In genomic region chr19:41530761-41531301, GRCh38 we compare ENCODE assay signal across 8 cellular contexts. TPM values are rescaled to one million over a fixed set of nuclear protein-coding genes. Genes with fewer than 3 reads are reported as not detected.
A peak's percentile ranks its signal among the peaks of the same experiment; 100 is the strongest.
DNase-seq lines count a peak whose midpoint lies in the region; ATAC-seq and TF ChIP-seq lines count a peak whose summit lies in the region.

No MANE protein-coding gene starts in this region.

- DNase-seq in SK-N-SH, result no peak
- DNase-seq in activated CD4-positive, alpha-beta memory T cell treated with anti-CD3 and anti-CD28 coated beads for 36 hours, result no peak
- DNase-seq in heart left ventricle, result peak in 2 of 5 donors; percentile 39 to 46
- DNase-seq in stomach, result no peak
- DNase-seq in WTC11 (ENCODE audit: low spot score), result no peak
- no peak for DNase-seq in HT-29 (ENCODE audit: low spot score)
- no peak for DNase-seq in dedifferentiated amniotic fluid mesenchymal stem cell (ENCODE audit: extremely low spot score)

- H3K4me1 ChIP-seq in SK-N-SH (ENCODE audit: control insufficient read depth in 1 of 2, insufficient read depth in 2 of 2, low read depth in 1 of 2, low read length in 1 of 2) (no peaks in the 10 kb centered on the region), heart left ventricle (peaks cover 0 to 75% (median 11%) of the 10 kb centered on the region in 12 donors), stomach (peaks cover 0 to 11% (median 6%) of the 10 kb centered on the region in 4 donors)

- TF ChIP-seq EP300 in SK-N-SH (IDR thresholded peaks at IDR 0.05; ENCODE audit: borderline replicate concordance in 1 of 2, low read depth in 1 of 2, low read length in 1 of 2), result no peak
- TF ChIP-seq EP300 in stomach (IDR thresholded peaks at IDR 0.05), result no peak

- H3K4me2 ChIP-seq in SK-N-SH, result 0 out of 2 replicates have a peak overlapping the region, but pooled peaks have one; percentile 6

- no peaks in the 10 kb centered on the region for H3K9me3 ChIP-seq in SK-N-SH
- H3K9me3 ChIP-seq in heart left ventricle, result peaks cover 0 to 27% (median 4%) of the 10 kb centered on the region in 12 donors
- H3K9me3 ChIP-seq in stomach, result no peaks in the 10 kb centered on the region

- POLR2A ChIA-PET in SK-N-SH (lab: Yijun Ruan, JAX) (no interaction called here), WTC11 (lab: Charles Lee) (no interaction called here)
- POLR2A ChIA-PET in activated CD4-positive, alpha-beta memory T cell treated with anti-CD3 and anti-CD28 coated beads for 36 hours (lab: Charles Lee), result interaction anchor here (1.0 to 3.0 kb wide), 9 partner anchors 9 to 267 kb away, joined by 3 to 21 read pairs (median 3); partner anchors contain the start of genes DMAC2 and HNRNPUL1

- intact Hi-C loops in activated CD4-positive, alpha-beta memory T cell treated with anti-CD3 and anti-CD28 coated beads for 36 hours (cut with micrococcal nuclease), result loop anchor here (2.0 kb wide), 1 partner anchor 16 kb away; no protein-coding TSS in a partner anchor
- intact Hi-C loops in heart left ventricle (cut with DNase I) (loop anchor here in 1 of 10 donors (2.0 kb wide), 1 partner anchor 74 kb away; no protein-coding TSS in a partner anchor), stomach (cut with DNase I; ENCODE audit: low total_unique reads) (no loop called here)

- peak overlapping the region; percentile 24 for H3K27ac Mint-ChIP-seq in activated CD4-positive, alpha-beta memory T cell treated with anti-CD3 and anti-CD28 coated beads for 36 hours
- no peak overlapping the region for H3K27ac Mint-ChIP-seq in WTC11

- H3K9me2 ChIP-seq in SK-N-SH, result no peaks in the 10 kb centered on the region

- TF ChIP-seq RAD21 in SK-N-SH (IDR thresholded peaks at IDR 0.05; ENCODE audit: low read length), result no peak

- H3K27ac ChIP-seq in SK-N-SH (ENCODE audit: low read depth in 2 of 2, low read length in 1 of 2), result no peak overlapping the region
- H3K27ac ChIP-seq in heart left ventricle, result peak overlapping the region; percentile 63 to 97 (median 80)
- H3K27ac ChIP-seq in stomach, result peak overlapping the region in 4 of 5 donors; percentile 50 to 78 (median 69)

- peaks cover 6% of the 10 kb centered on the region for H3K27me3 Mint-ChIP-seq in activated CD4-positive, alpha-beta memory T cell treated with anti-CD3 and anti-CD28 coated beads for 36 hours
- peaks cover 56% of the 10 kb centered on the region for H3K27me3 Mint-ChIP-seq in WTC11 (ENCODE audit: low read depth)

- peaks cover 33% of the 10 kb centered on the region for H3K9me3 Mint-ChIP-seq in activated CD4-positive, alpha-beta memory T cell treated with anti-CD3 and anti-CD28 coated beads for 36 hours
- H3K9me3 Mint-ChIP-seq in WTC11, result peaks cover 35% of the 10 kb centered on the region

- no peaks in the 10 kb centered on the region for H3K79me2 ChIP-seq in SK-N-SH (ENCODE audit: insufficient read depth)

- no peaks in the 10 kb centered on the region for H3F3A ChIP-seq in SK-N-SH (replicated peaks; ENCODE audit: insufficient read depth)

- TF ChIP-seq POLR2A in heart left ventricle (IDR thresholded peaks at IDR 0.05) (no peak), stomach (IDR thresholded peaks at IDR 0.05) (no peak)

- no peak for ATAC-seq in SK-N-SH treated with all-trans-retinoic acid at 6 μM for 48 hours
- ATAC-seq in heart left ventricle, result peak; percentile 44 to 65 (median 61)
- no peak for ATAC-seq in WTC11

- H3K4me3 ChIP-seq in SK-N-SH (ENCODE audit: low read depth in 2 of 2, low read length in 1 of 2) (no peak overlapping the region), heart left ventricle (peak overlapping the region in 9 of 12 donors; percentile 3 to 48 (median 32)), stomach (peak overlapping the region in 1 of 4 donors; percentile 11)

- peaks cover 12% of the 10 kb centered on the region for H3K36me3 Mint-ChIP-seq in activated CD4-positive, alpha-beta memory T cell treated with anti-CD3 and anti-CD28 coated beads for 36 hours
- peaks cover 13% of the 10 kb centered on the region for H3K36me3 Mint-ChIP-seq in WTC11

- 31% methylated on average over 8 of the region's 8 CpGs for WGBS in SK-N-SH (ENCODE audit: low lambda C conversion rate)
- WGBS in heart left ventricle, 4 donors, result 39 to 51% (median 45%) methylated on average over 8 of the region's 8 CpGs
- WGBS in stomach, 5 donors, result 39 to 53% (median 45%) methylated on average over 8 of the region's 8 CpGs

- H4K20me1 ChIP-seq in SK-N-SH (ENCODE audit: insufficient read depth), result no peaks in the 10 kb centered on the region

- CTCF ChIA-PET in SK-N-SH (lab: Yijun Ruan, JAX), result interaction anchor here (1.0 to 2.0 kb wide), 3 partner anchors 40 to 82 kb away, joined by 3 to 7 read pairs (median 5); no protein-coding TSS in a partner anchor
- CTCF ChIA-PET in activated CD4-positive, alpha-beta memory T cell treated with anti-CD3 and anti-CD28 coated beads for 36 hours (lab: Charles Lee), result interaction anchor here (0.5 to 3.6 kb wide), 10 partner anchors 12 to 1225 kb away, joined by 3 to 21 read pairs (median 4); partner anchors contain the start of gene DMAC2
- CTCF ChIA-PET in WTC11 (lab: Charles Lee), result interaction anchor here (0.5 to 1.6 kb wide), 3 partner anchors 33 to 123 kb away, joined by 4 to 8 read pairs (median 5); partner anchors contain the start of gene DMAC2

- no peak overlapping the region for H3K9ac ChIP-seq in SK-N-SH

- H2AFZ ChIP-seq in SK-N-SH (ENCODE audit: low read depth), result no peak overlapping the region

- H3K27me3 ChIP-seq in SK-N-SH (ENCODE audit: insufficient read depth) (peaks cover 29% of the 10 kb centered on the region), heart left ventricle (peaks cover 0 to 7% (median 2%) of the 10 kb centered on the region in 9 donors), stomach (peaks cover 0 to 34% (median 3%) of the 10 kb centered on the region in 3 donors)

- H3K36me3 ChIP-seq in SK-N-SH (replicated peaks in 1 of 2; ENCODE audit: control insufficient read depth in 1 of 2, insufficient read depth in 2 of 2, low read length in 1 of 2), result no peaks in the 10 kb centered on the region
- no peaks in the 10 kb centered on the region for H3K36me3 ChIP-seq in heart left ventricle
- H3K36me3 ChIP-seq in stomach, result no peaks in the 10 kb centered on the region

- TF ChIP-seq CTCF in SK-N-SH (IDR thresholded peaks at IDR 0.05) (no peak), heart left ventricle (IDR thresholded peaks at IDR 0.05) (no peak), stomach (IDR thresholded peaks at IDR 0.05) (no peak), WTC11 (IDR thresholded peaks at IDR 0.05) (no peak)

- H3K4me1 Mint-ChIP-seq in activated CD4-positive, alpha-beta memory T cell treated with anti-CD3 and anti-CD28 coated beads for 36 hours (ENCODE audit: low read depth), result peaks cover 65% of the 10 kb centered on the region
- peaks cover 26% of the 10 kb centered on the region for H3K4me1 Mint-ChIP-seq in WTC11

- H3K4me3 Mint-ChIP-seq in activated CD4-positive, alpha-beta memory T cell treated with anti-CD3 and anti-CD28 coated beads for 36 hours, result peak overlapping the region; percentile 74
- no peak overlapping the region for H3K4me3 Mint-ChIP-seq in WTC11

TF ChIP-seq in SK-N-SH, 30 proteins besides CTCF, POLR2A, EP300 and RAD21 (continues in another document):
- TF ChIP-seq TAF1 (IDR thresholded peaks at IDR 0.05; ENCODE audit: borderline replicate concordance, low read depth, low read length) (no peak), FOXM1 (IDR thresholded peaks at IDR 0.05; ENCODE audit: low read depth) (no peak), SIN3A (IDR thresholded peaks at IDR 0.05; ENCODE audit: borderline replicate concordance, low read depth, low read length) (no peak), GATA2 (CRISPR knock-in tag; IDR thresholded peaks at IDR 0.05) (no peak), MAX (IDR thresholded peaks at IDR 0.05; ENCODE audit: low read depth) (no peak), RFX5 (IDR thresholded peaks at IDR 0.05; ENCODE audit: low read length) (no peak)

TF ChIP-seq in SK-N-SH treated with all-trans-retinoic acid at 6 μM for 48 hours, 23 proteins besides CTCF, POLR2A, EP300 and RAD21 (continues in another document):
- TF ChIP-seq CSDC2 (CRISPR knock-in tag; IDR thresholded peaks at IDR 0.05) (no peak), ZNF70 (CRISPR knock-in tag; IDR thresholded peaks at IDR 0.05) (no peak), GLIS3 (CRISPR knock-in tag; IDR thresholded peaks at IDR 0.05) (no peak)

TF ChIP-seq in WTC11, 78 proteins besides CTCF, POLR2A, EP300 and RAD21 (continues in another document):
- TF ChIP-seq HMGXB4 (CRISPR knock-in tag; IDR thresholded peaks at IDR 0.05) (no peak), GRHL2 (CRISPR knock-in tag; IDR thresholded peaks at IDR 0.05; ENCODE audit: insufficient replicate concordance, severe bottlenecking) (no peak), RORB (CRISPR knock-in tag; IDR thresholded peaks at IDR 0.05) (no peak)

RNA-seq across cellular contexts. Expression of gene CEACAM21, which starts 45.1 kb away (rescaled TPM):
- polyA plus RNA-seq in SK-N-SH (2012; rRNA removed), result not detected in 2 replicates
- polyA plus RNA-seq in SK-N-SH (2012; cell fraction: cytosol; rRNA removed), result not detected in 2 replicates
- not detected in 2 replicates for polyA plus RNA-seq in SK-N-SH (2012; cell fraction: nucleus; rRNA removed)
- total RNA-seq in activated CD4-positive, alpha-beta memory T cell treated with anti-CD3 and anti-CD28 coated beads for 36 hours, result 10 to 100 TPM; 40.8 to 40.9 TPM
- 1 to 10 TPM in 2 of 9 donors, under 1 TPM in 6, not detected in 1; 0.27 to 5.7 (median 0.66) TPM for total RNA-seq in heart left ventricle
- under 1 TPM in 1 of 2 donors, not detected in 1; 0.50 TPM for polyA plus RNA-seq in heart left ventricle
- 1 to 10 TPM in 1 of 5 donors, not detected in 4; 2.0 TPM for total RNA-seq in stomach
- 1 to 10 TPM in 1 of 3 donors, under 1 TPM in 1, not detected in 1; 0.63 to 6.1 TPM for polyA plus RNA-seq in stomach
- 0.35 to 0.55 TPM in 2 of 3 replicates, not detected in the other for total RNA-seq in WTC11 (2021)
- total RNA-seq in HT-29 (2014; rRNA removed; shearing (Covaris generic)), result not detected in 2 replicates

Comparison
In these comparisons a context has a peak if more than half of its experiments do, and no peak if none do; other contexts are left out.
1. H3K27ac ChIP-seq: peak in heart left ventricle (12 of 12) and stomach (4 of 5); none in SK-N-SH (0 of 2).
2. H3K4me3 ChIP-seq: peak in heart left ventricle (9 of 12); none in SK-N-SH (0 of 2).
3. ATAC-seq: peak in heart left ventricle (4 of 4); none in SK-N-SH treated with all-trans-retinoic acid at 6 μM for 48 hours (single experiment) and WTC11 (single experiment).
4. RNA of gene CEACAM21, which starts 45.1 kb away (total RNA-seq): 40.8 to 40.9 TPM in activated CD4-positive, alpha-beta memory T cell treated with anti-CD3 and anti-CD28 coated beads for 36 hours; 0.27 to 5.7 TPM in heart left ventricle, 0.35 to 0.55 TPM in WTC11, 2.0 TPM in stomach and not detected in HT-29; every median in the first group is over 4 times any median in the second.